Comparison of ENCODE assay signal across 13 cellular contexts in genomic region chr1:9313576-9313975, GRCh38.
"Had no signal": no experiment of that assay in that cellular context is flagged by ENCODE, and none has a peak within 500 bp of the region (broad histone marks: within the 10 kb centered on the region; RNA-seq: fewer than 3 reads in every experiment).

No MANE protein-coding gene starts in this region.

- H3K27ac ChIP-seq: foreskin keratinocyte, skin epidermis, tibial nerve had no signal

- H3K27me3 ChIP-seq: foreskin keratinocyte, heart left ventricle, tibial nerve had no signal

- H3K9me3 Mint-ChIP-seq: WTC11 had no signal

- H3K9me3 ChIP-seq: heart left ventricle, tibial nerve had no signal

- H3K36me3 Mint-ChIP-seq: activated naive CD8-positive, alpha-beta T cell; WTC11 had no signal

- ATAC-seq: foreskin keratinocyte, heart left ventricle, left ventricle myocardium superior, SK-N-SH treated with all-trans-retinoic acid at 6 μM for 48 hours, WTC11 had no signal

- H3K27me3 Mint-ChIP-seq: activated naive CD8-positive, alpha-beta T cell had no signal

- H3K36me3 ChIP-seq: tibial nerve had no signal

- H3K27ac Mint-ChIP-seq: activated naive CD8-positive, alpha-beta T cell; WTC11 had no signal

- H3K4me3 Mint-ChIP-seq: activated naive CD8-positive, alpha-beta T cell; WTC11 had no signal

- DNase-seq: activated gamma-delta T cell; activated T-cell treated with anti-CD3 and anti-CD28 coated beads, Interleukin-2, amount 50 U/mL, for 1 hour; amygdala; foreskin keratinocyte; kidney; left ventricle myocardium superior; mesendoderm had no signal

- H3K4me3 ChIP-seq: heart left ventricle, skin epidermis, tibial nerve had no signal
